Comparison of ENCODE assay signal across 17 cellular contexts in genomic region chr2:60149151-60149550, GRCh38.
"Had no signal": no experiment of that assay in that cellular context is flagged by ENCODE, and none has a peak within 500 bp of the region (broad histone marks: within the 10 kb centered on the region; RNA-seq: fewer than 3 reads in every experiment).

No MANE protein-coding gene starts in this region.

- ATAC-seq: left lung, right cardiac atrium had no signal

- H3K36me3 Mint-ChIP-seq: activated naive CD4-positive, alpha-beta T cell treated with anti-CD3 and anti-CD28 coated beads, Interleukin-2, amount 50 U/mL, for 24 hours; type B pancreatic cell had no signal

- H3K9me3 ChIP-seq: prostate gland, testis had no signal

- H3K4me3 Mint-ChIP-seq: activated naive CD4-positive, alpha-beta T cell treated with anti-CD3 and anti-CD28 coated beads, Interleukin-2, amount 50 U/mL, for 24 hours; activated T-cell treated with anti-CD3 and anti-CD28 coated beads, Interleukin-2, amount 50 U/mL, for 72 hours; neural crest cell; type B pancreatic cell had no signal

- H3K36me3 ChIP-seq: left lung, prostate gland had no signal

- H3K9me3 Mint-ChIP-seq: activated naive CD4-positive, alpha-beta T cell treated with anti-CD3 and anti-CD28 coated beads, Interleukin-2, amount 50 U/mL, for 24 hours; type B pancreatic cell had no signal

- H3K27ac Mint-ChIP-seq: activated naive CD4-positive, alpha-beta T cell treated with anti-CD3 and anti-CD28 coated beads, Interleukin-2, amount 50 U/mL, for 24 hours; activated T-cell treated with anti-CD3 and anti-CD28 coated beads, Interleukin-2, amount 50 U/mL, for 72 hours; type B pancreatic cell had no signal

- H3K4me1 ChIP-seq: left lung, prostate gland, testis had no signal

- H3K4me3 ChIP-seq: left lung, prostate gland, testis had no signal

- H3K27ac ChIP-seq: left lung, prostate gland, testis had no signal

- H3K4me1 Mint-ChIP-seq: activated naive CD4-positive, alpha-beta T cell treated with anti-CD3 and anti-CD28 coated beads, Interleukin-2, amount 50 U/mL, for 24 hours; neural crest cell had no signal

- DNase-seq: activated CD4-positive, alpha-beta T cell treated with anti-CD3 and anti-CD28 coated beads, Interleukin-2, amount 50 U/mL, for 4 hours; activated CD4-positive, CD25-positive, alpha-beta regulatory T cell treated with anti-CD3 and anti-CD28 coated beads, Interleukin-2, amount 50 U/mL, for 72 hours; activated gamma-delta T cell; cerebellar nuclear complex; cortex of kidney; erythroblast; foreskin melanocyte; kidney; left lung; mammary epithelial cell; right cardiac atrium; testis had no signal

- H3K27me3 ChIP-seq: left lung, testis had no signal

- H3K27me3 Mint-ChIP-seq: type B pancreatic cell had no signal
